ENCODE assay signal across 16 cellular contexts in genomic region chr2:140892911-140893637, GRCh38.
"Had no signal": no experiment of that assay in that cellular context is flagged by ENCODE, and none has a peak within 500 bp of the region (broad histone marks: within the 10 kb centered on the region; RNA-seq: fewer than 3 reads in every experiment).

No MANE protein-coding gene starts in this region.

- H3K4me2 ChIP-seq: neural progenitor cell had no signal

- H2AFZ ChIP-seq: neural progenitor cell had no signal

- ATAC-seq: activated T-cell treated with anti-CD3 and anti-CD28 coated beads, Interleukin-2, amount 50 U/mL, for 4 hours; left colon had no signal

- H3K4me1 ChIP-seq: esophagus muscularis mucosa, neural progenitor cell had no signal

- H3K4me3 ChIP-seq: coronary artery, esophagus muscularis mucosa, lung, neural progenitor cell had no signal

- H3K27me3 ChIP-seq: esophagus muscularis mucosa, neural progenitor cell had no signal

- H3K36me3 ChIP-seq: esophagus muscularis mucosa, neural progenitor cell had no signal

- DNase-seq: activated CD4-positive, alpha-beta memory T cell treated with anti-CD3 and anti-CD28 coated beads, Interleukin-2, amount 10 ng/mL, durations not matched to agents 7 days and 5 days; activated effector memory CD4-positive, alpha-beta T cell treated with Interleukin-2 at 50 U/mL for 16 hours; activated naive CD4-positive, alpha-beta T cell treated with anti-CD3 and anti-CD28 coated beads, Interleukin-2, amount 50 U/mL, for 16 hours; activated T-cell treated with anti-CD3 and anti-CD28 coated beads, Interleukin-2, amount 50 U/mL, for 4 hours; central memory CD4-positive, alpha-beta T cell; effector CD4-positive, alpha-beta T cell; foreskin melanocyte; head of caudate nucleus; immature natural killer cell; left colon; stimulated activated CD4-positive, alpha-beta T cell treated with anti-CD3 and anti-CD28 coated beads, Interleukin-12 subunit alpha, Interleukin-12 subunit beta, amount 100 ng/mL, for 4 hours; stimulated activated CD4-positive, alpha-beta T cell treated with anti-CD3 and anti-CD28 coated beads, Interleukin-2, amount 100 ng/mL, for 24 hours had no signal

- H3K9ac ChIP-seq: neural progenitor cell had no signal

- H3K27ac ChIP-seq: coronary artery, esophagus muscularis mucosa, neural progenitor cell had no signal

- H3K9me3 ChIP-seq: esophagus muscularis mucosa had no signal
